In genomic region chr1:111990878-111991760, GRCh38 we compare ENCODE assay signal across 8 cellular contexts. TPM values are rescaled to one million over a fixed set of nuclear protein-coding genes. Genes with fewer than 3 reads are reported as not detected.
DNase-seq lines count a peak whose midpoint lies in the region; ATAC-seq and TF ChIP-seq lines count a peak whose summit lies in the region.

No MANE protein-coding gene starts in this region.

- H3K27me3 ChIP-seq in BE2C (peaks cover 67% of the 10 kb centered on the region), layer of hippocampus (ENCODE audit: control insufficient read depth, insufficient read depth, low read length) (no peaks in the 10 kb centered on the region)

- no peaks in the 10 kb centered on the region for H3K4me1 ChIP-seq in BE2C

- no peaks in the 10 kb centered on the region for H3K9me3 Mint-ChIP-seq in stimulated activated memory B cell treated with anti-CD40 and anti-IgM and Interleukin-4, amounts not matched to agents 10 μg/mL and 1 μg/mL and 100 μg/mL, for 72 hours

- TF ChIP-seq CTCF in BE2C (IDR thresholded peaks at IDR 0.05; ENCODE audit: low read depth, low read length) = peak; percentile 56
- TF ChIP-seq CTCF in HFF-Myc (IDR thresholded peaks at IDR 0.05; ENCODE audit: low read depth, low read length, missing control alignments) = peak; percentile 8
- TF ChIP-seq CTCF in choroid plexus epithelial cell (conservative IDR thresholded peaks at IDR 0.05; ENCODE audit: low read depth, low read length) = peak; percentile 12

- no peak for ATAC-seq in stimulated activated memory B cell treated with anti-CD40 and anti-IgM and Interleukin-4, amounts not matched to agents 10 μg/mL and 1 μg/mL and 100 μg/mL, for 72 hours
- ATAC-seq in GM21390 (IDR thresholded peaks at IDR 0.05; ENCODE audit: unreplicated experiment) (no peak), HG03571 (IDR thresholded peaks at IDR 0.05; ENCODE audit: unreplicated experiment) (no peak)

- peaks cover 82% of the 10 kb centered on the region for H3K27me3 Mint-ChIP-seq in stimulated activated memory B cell treated with anti-CD40 and anti-IgM and Interleukin-4, amounts not matched to agents 10 μg/mL and 1 μg/mL and 100 μg/mL, for 72 hours

- peak; percentile 55 for DNase-seq in BE2C
- DNase-seq in HFF-Myc (ENCODE audit: extremely low read depth, low read depth) = no peak
- peak; percentile 74 for DNase-seq in NCI-H69 (lab: John Stamatoyannopoulos, UW)
- peak; percentile 8 for DNase-seq in choroid plexus epithelial cell (ENCODE audit: low read depth)

- peak overlapping the region; percentile 46 for H3K27ac ChIP-seq in layer of hippocampus (ENCODE audit: low read depth, low read length)

- H3K4me3 Mint-ChIP-seq in stimulated activated memory B cell treated with anti-CD40 and anti-IgM and Interleukin-4, amounts not matched to agents 10 μg/mL and 1 μg/mL and 100 μg/mL, for 72 hours = peak overlapping the region; percentile 61

- H3K4me1 Mint-ChIP-seq in stimulated activated memory B cell treated with anti-CD40 and anti-IgM and Interleukin-4, amounts not matched to agents 10 μg/mL and 1 μg/mL and 100 μg/mL, for 72 hours = peaks cover 27% of the 10 kb centered on the region

- H3K36me3 Mint-ChIP-seq in stimulated activated memory B cell treated with anti-CD40 and anti-IgM and Interleukin-4, amounts not matched to agents 10 μg/mL and 1 μg/mL and 100 μg/mL, for 72 hours = no peaks in the 10 kb centered on the region

- no peaks in the 10 kb centered on the region for H3K36me3 ChIP-seq in BE2C

- no peaks in the 10 kb centered on the region for H3K9me3 ChIP-seq in BE2C

- no peak overlapping the region for H3K27ac Mint-ChIP-seq in stimulated activated memory B cell treated with anti-CD40 and anti-IgM and Interleukin-4, amounts not matched to agents 10 μg/mL and 1 μg/mL and 100 μg/mL, for 72 hours

- H3K4me3 ChIP-seq in BE2C (ENCODE audit: low read depth, low read length) = peak overlapping the region; percentile 46
- no peak overlapping the region for H3K4me3 ChIP-seq in HFF-Myc (replicated peaks; ENCODE audit: low read depth, low read length)
- no peak overlapping the region for H3K4me3 ChIP-seq in choroid plexus epithelial cell (ENCODE audit: low read depth, low read length)

RNA-seq across cellular contexts. Expression of gene KCND3, which starts 1.7 kb away (rescaled TPM):
- polyA plus RNA-seq in BE2C (2012; ENCODE audit: insufficient read depth, insufficient read length, low read depth) = 1.2 TPM
